8 cellular contexts compared by ENCODE assay signal in genomic region chr7:122885583-122886356, GRCh38. TPM values are rescaled to one million over a fixed set of nuclear protein-coding genes. Genes with fewer than 3 reads are reported as not detected.
DNase-seq lines count a peak whose midpoint lies in the region; ATAC-seq lines count a peak whose summit lies in the region.

No MANE protein-coding gene starts in this region.

- ATAC-seq in GM19438 (IDR thresholded peaks at IDR 0.05; ENCODE audit: low read depth, unreplicated experiment) (peak; percentile 34), HG03439 (IDR thresholded peaks at IDR 0.05; ENCODE audit: unreplicated experiment) (peak; percentile 37)

- H3K4me3 Mint-ChIP-seq in CD4-positive, alpha-beta memory T cell: peak overlapping the region in 3 of 8 donors; percentile 17 to 55 (median 47)

- no peak overlapping the region for H3K27ac ChIP-seq in CD4-positive, alpha-beta memory T cell (ENCODE audit: low read depth, low read length)

- intact Hi-C loops in CD4-positive, alpha-beta memory T cell (cut with micrococcal nuclease): no loop called here

- H3K4me3 ChIP-seq in CD4-positive, alpha-beta memory T cell (ENCODE audit: low read length in 2 of 2): no peak overlapping the region

- POLR2A ChIA-PET in CD4-positive, alpha-beta memory T cell (lab: Charles Lee; ENCODE audit: partially characterized antibody): no interaction called here

- no peak overlapping the region for H3K27ac Mint-ChIP-seq in CD4-positive, alpha-beta memory T cell

- no peaks in the 10 kb centered on the region for H3K4me1 ChIP-seq in CD4-positive, alpha-beta memory T cell (ENCODE audit: insufficient read depth, low read length)

- peaks cover 0 to 17% (median 1%) of the 10 kb centered on the region in 8 donors for H3K9me3 Mint-ChIP-seq in CD4-positive, alpha-beta memory T cell

- peaks cover 16% of the 10 kb centered on the region for H3K27me3 ChIP-seq in CD4-positive, alpha-beta memory T cell (ENCODE audit: insufficient read depth, low read length)

- peaks cover 25 to 32% of the 10 kb centered on the region in 2 donors for H3K27me3 Mint-ChIP-seq in CD4-positive, alpha-beta memory T cell

- no peaks in the 10 kb centered on the region for H3K36me3 ChIP-seq in CD4-positive, alpha-beta memory T cell (ENCODE audit: insufficient read depth, low read length)

- H3K36me3 Mint-ChIP-seq in CD4-positive, alpha-beta memory T cell: no peaks in the 10 kb centered on the region

- H3K4me1 Mint-ChIP-seq in CD4-positive, alpha-beta memory T cell: peaks cover 1 to 10% (median 5%) of the 10 kb centered on the region in 4 donors

- no peaks in the 10 kb centered on the region for H3K9me3 ChIP-seq in CD4-positive, alpha-beta memory T cell (ENCODE audit: control insufficient read depth in 1 of 2, low read length in 2 of 2)

- CTCF ChIA-PET in CD4-positive, alpha-beta memory T cell (lab: Charles Lee; ENCODE audit: partially characterized antibody): no interaction called here

- DNase-seq in EL (peak; percentile 42), SW480 (ENCODE audit: low spot score) (peak; percentile 62), fibroblast of gingiva (ENCODE audit: low read depth) (peak; percentile 17), myocyte (ENCODE audit: low read depth) (peak; percentile 5), GF-D8 (lab: John Stamatoyannopoulos, UW) (no peak)
- DNase-seq in CD4-positive, alpha-beta memory T cell: no peak

RNA-seq across cellular contexts. Expression of gene CADPS2, which starts 0.5 kb away (rescaled TPM):
- 0.80 and 0.88 TPM in 2 replicates for total RNA-seq in myocyte
- polyA plus RNA-seq in myocyte (2012): 0.16 TPM
- total RNA-seq in CD4-positive, alpha-beta memory T cell: not detected
- not detected for polyA plus RNA-seq in CD4-positive, alpha-beta memory T cell

Comparison
In these comparisons a context has a peak if more than half of its experiments do, and no peak if none do; other contexts are left out.
1. DNase-seq: peak in EL (single experiment), SW480 (single experiment), fibroblast of gingiva (single experiment) and myocyte (single experiment); none in GF-D8 (single experiment) and CD4-positive, alpha-beta memory T cell (0 of 5).